ENCODE assay signal across 14 cellular contexts in the genomic region with DNA sequence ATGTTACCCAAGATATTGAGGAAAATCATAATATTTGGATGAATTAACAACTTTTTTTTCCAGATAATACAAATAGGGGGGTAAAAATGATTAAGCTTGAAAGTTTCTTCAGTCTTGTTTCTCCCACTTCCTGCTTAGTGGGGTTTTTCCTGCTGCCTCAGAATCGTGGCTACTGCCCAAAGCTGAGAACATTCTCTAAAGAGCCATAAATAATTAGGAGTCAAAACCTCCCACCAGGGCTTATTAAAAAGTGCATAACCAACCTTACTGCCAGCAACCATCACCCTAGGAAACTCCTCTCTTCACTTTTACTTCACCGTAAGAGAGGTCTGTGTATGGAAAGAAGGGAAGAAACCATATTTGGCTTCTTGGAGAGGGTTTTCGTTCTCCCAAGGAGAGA. TPM values are rescaled to one million over a fixed set of nuclear protein-coding genes. Genes with fewer than 3 reads are reported as not detected.
DNase-seq lines count a peak whose midpoint lies in the region; ATAC-seq, FAIRE-seq and TF ChIP-seq lines count a peak whose summit lies in the region.
"Had no signal": no experiment of that assay in that cellular context is flagged by ENCODE, and none has a peak within 500 bp of the region (broad histone marks: within the 10 kb centered on the region; RNA-seq: fewer than 3 reads in every experiment).

No MANE protein-coding gene starts in this region.

- H3K27ac ChIP-seq in KMS-11 (peak overlapping the region; percentile 87), K562 (ENCODE audit: extremely low read depth, low read depth, low read length) (peak overlapping the region; percentile 91), skeletal muscle tissue (ENCODE audit: low read depth, low read length) (peak overlapping the region; percentile 67)

- intact Hi-C loops in K562 (cut with micrococcal nuclease) = no loop called here

- no peaks in the 10 kb centered on the region for H3K9me1 ChIP-seq in K562 (ENCODE audit: control insufficient read depth, insufficient read depth, low read length)

- H3K79me2 ChIP-seq in KMS-11 (ENCODE audit: insufficient read depth, low read depth) = no peaks in the 10 kb centered on the region
- H3K79me2 ChIP-seq in K562 (ENCODE audit: control insufficient read depth, insufficient read depth, low read length) = peaks cover 10% of the 10 kb centered on the region; the same call in 1 of the 3 replicates

- no peak for TF ChIP-seq CTCF in KMS-11 (conservative IDR thresholded peaks at IDR 0.05; ENCODE audit: low read depth, low read length)
- TF ChIP-seq CTCF in K562 (IDR thresholded peaks at IDR 0.05 in 2 of 3, conservative IDR thresholded peaks at IDR 0.05 in 1 of 3; ENCODE audit: insufficient read depth in 2 of 3, low read depth in 1 of 3, low read length in 3 of 3) = no peak

- POLR2A ChIA-PET in K562 (lab: Yijun Ruan, JAX) = interaction anchor here (0.9 to 1.4 kb wide), 3 partner anchors 10 to 120 kb away, joined by 3 to 5 read pairs (median 3); no protein-coding TSS in a partner anchor

- H3K4me2 ChIP-seq in KMS-11 (peak overlapping the region; percentile 95; the same call in 1 of the 2 replicates), K562 (ENCODE audit: insufficient read depth, low read length) (no peak overlapping the region)

- H3K9ac ChIP-seq in KMS-11 (no peak overlapping the region), K562 (ENCODE audit: insufficient read depth in 1 of 2, low read depth in 2 of 2, low read length in 2 of 2) (no peak overlapping the region; a peak in 1 of 4 replicates), skeletal muscle tissue (ENCODE audit: low read depth in 1 of 3, low read length in 3 of 3) (peak overlapping the region in 1 of 3 donors; percentile 46)

- no peak for TF ChIP-seq POLR2A in K562 (conservative IDR thresholded peaks at IDR 0.05)

- no peaks in the 10 kb centered on the region for H3K36me3 ChIP-seq in KMS-11 (ENCODE audit: insufficient read depth)
- H3K36me3 ChIP-seq in K562 (ENCODE audit: control insufficient read depth, insufficient read depth, low read length) = peaks cover 18% of the 10 kb centered on the region; the same call in 2 of the 3 replicates
- H3K36me3 ChIP-seq in skeletal muscle tissue (ENCODE audit: control insufficient read depth in 3 of 3, insufficient read depth in 3 of 3, low read length in 3 of 3) = peaks cover 0 to 8% (median 3%) of the 10 kb centered on the region in 3 donors
- H3K36me3 ChIP-seq: cardiac muscle cell, right lobe of liver had no signal

- in situ Hi-C loops in K562 (cut with MboI) = no loop called here

- ATAC-seq in K562 (no peak), GM18909 (IDR thresholded peaks at IDR 0.05; ENCODE audit: poor library complexity, unreplicated experiment) (no peak), HG02763 (IDR thresholded peaks at IDR 0.05; ENCODE audit: unreplicated experiment) (no peak)
- ATAC-seq: right lobe of liver had no signal

- 57% methylated on average over 3 of the region's 3 CpGs for WGBS in K562 (ENCODE audit: insufficient coverage, low coverage, missing lambda C conversion rate)

- CTCF ChIA-PET in K562 (lab: Yijun Ruan, JAX; ENCODE audit: low intra/inter-chr PET ratio) = no interaction called here

- H3K9me3 ChIP-seq in K562 (replicated peaks; ENCODE audit: control insufficient read depth, insufficient read depth, low read depth, low read length) (no peaks in the 10 kb centered on the region), skeletal muscle tissue (ENCODE audit: control insufficient read depth in 3 of 3, low read length in 3 of 3) (no peaks in the 10 kb centered on the region)
- H3K9me3 ChIP-seq: right lobe of liver had no signal

- H2AFZ ChIP-seq in KMS-11 (ENCODE audit: low read depth) (no peak overlapping the region), K562 (ENCODE audit: low read depth, low read length) (peak overlapping the region; percentile 75)

- no peak for TF ChIP-seq RAD21 in K562 (CRISPR knock-in tag; conservative IDR thresholded peaks at IDR 0.05 in 1 of 2, IDR thresholded peaks at IDR 0.05 in 1 of 2)

- H3K4me3 ChIP-seq in KMS-11 (IDR thresholded peaks at IDR 0.05; ENCODE audit: insufficient read depth, low read depth, low read length) (no peak overlapping the region), K562 (no peak overlapping the region), skeletal muscle tissue (ENCODE audit: low read length in 3 of 3) (no peak overlapping the region)
- H3K4me3 ChIP-seq: cardiac muscle cell, right lobe of liver had no signal

- no TSS peak for BruUV-seq in K562 (replicated peaks; lab: Mats Ljungman, UMichigan)

- DNase-seq in K562 (ENCODE audit: extremely low read depth in 1 of 4, low spot score in 3 of 4) = no peak
- DNase-seq in kidney tubule cell (ENCODE audit: low spot score) = peak; percentile 35
- DNase-seq in AML-193 (lab: John Stamatoyannopoulos, UW) = no peak
- no peak for DNase-seq in SHP77 (lab: John Stamatoyannopoulos, UW)
- DNase-seq: activated T-cell treated with anti-CD3 and anti-CD28 coated beads for 4 hours, NCI-H2029, right lobe of liver had no signal

- no peak for FAIRE-seq in K562 (lab: Jason Lieb, UNC)
- FAIRE-seq: frontal cortex, TTC549 had no signal

- TF ChIP-seq EP300 in K562 (IDR thresholded peaks at IDR 0.05; ENCODE audit: low read length) = no peak

- H4K20me1 ChIP-seq in KMS-11 (ENCODE audit: insufficient read depth) (no peaks in the 10 kb centered on the region), K562 (replicated peaks; ENCODE audit: control insufficient read depth, insufficient read depth, low read length) (no peaks in the 10 kb centered on the region)

- H3K27me3 ChIP-seq in KMS-11 (ENCODE audit: insufficient read depth, low read depth) (no peaks in the 10 kb centered on the region), K562 (ENCODE audit: control insufficient read depth in 2 of 2, insufficient read depth in 2 of 2, low read length in 2 of 2) (no peaks in the 10 kb centered on the region), skeletal muscle tissue (ENCODE audit: control insufficient read depth in 3 of 3, insufficient read depth in 3 of 3, low read length in 3 of 3) (no peaks in the 10 kb centered on the region)
- H3K27me3 ChIP-seq: cardiac muscle cell, right lobe of liver had no signal

- H3K4me1 ChIP-seq in KMS-11 (ENCODE audit: low read depth, poor library complexity, severe bottlenecking) (peaks cover 37% of the 10 kb centered on the region), K562 (replicated peaks in 1 of 2; ENCODE audit: control insufficient read depth in 2 of 2, insufficient read depth in 2 of 2, low read length in 2 of 2) (peaks cover 0 to 40% of the 10 kb centered on the region in 2 experiments; a peak in 3 of 5 replicates), skeletal muscle tissue (ENCODE audit: control insufficient read depth in 3 of 3, insufficient read depth in 3 of 3, low read length in 3 of 3) (peaks cover 9 to 16% (median 11%) of the 10 kb centered on the region in 3 donors)
- H3K4me1 ChIP-seq: right lobe of liver had no signal

TF ChIP-seq in K562, 482 proteins besides CTCF, POLR2A, EP300 and RAD21:
- TF ChIP-seq CREM (IDR thresholded peaks at IDR 0.05; ENCODE audit: low read depth) (no peak), ELF1 (tag; IDR thresholded peaks at IDR 0.05) (0 out of 2 replicates have a peak, but pooled peaks have one; percentile 13)

RNA-seq across cellular contexts. Expression of gene LCA5, which starts 9.0 kb away (rescaled TPM):
- 1.7 and 6.8 TPM in 2 replicates for total RNA-seq in K562 (2011; cell fraction: chromatin; rRNA removed; ENCODE audit: low replicate concordance)
- 0.67 and 0.79 TPM in 2 replicates for total RNA-seq in K562 (2011; cell fraction: nucleolus; rRNA removed)
- 1.8 and 3.5 TPM in 2 replicates for total RNA-seq in K562 (2011; cell fraction: nucleoplasm; rRNA removed)
- total RNA-seq in K562 (2014; rRNA removed) (1.4 TPM in 2 replicates), K562 (2014; rRNA removed; fragmentation: Illumina TruSeq; extraction: Trizol) (3.4 and 4.6 TPM in 2 replicates), K562 (2015; rRNA removed; fragmentation: Illumina TruSeq; extraction: Trizol) (3.0 and 3.2 TPM in 2 replicates), K562 (2021) (2.2 TPM in 2 replicates), skeletal muscle tissue (4.7 TPM)
- polyA plus RNA-seq in K562 (2011; rRNA removed) (1.3 and 1.8 TPM in 2 replicates), K562 (2014; fragmentation: Illumina TruSeq; extraction: Trizol) (2.4 and 2.5 TPM in 2 replicates), K562 (2014; fragmentation: Nextera tagmentation; extraction: Ambion mirVana) (1 to 10 TPM; 1.0 to 1.3 TPM), K562 (2014; rRNA removed) (1.2 and 1.7 TPM in 2 replicates)
- 0.12 and 0.55 TPM in 2 replicates for polyA plus RNA-seq in K562 (2011; cell fraction: cytosol; rRNA removed)
- polyA plus RNA-seq in K562 (2011; cell fraction: nucleus; rRNA removed) = 0.88 and 1.3 TPM in 2 replicates
- polyA plus RNA-seq in K562 (2012) = 1.3 and 1.9 TPM in 2 replicates
- 2.7 and 4.0 TPM in 2 replicates for polyA minus RNA-seq in K562 (2011; rRNA and poly(A)+ RNA removed)
- 1.8 TPM in 2 replicates for polyA minus RNA-seq in K562 (2011; cell fraction: cytosol; rRNA and poly(A)+ RNA removed)
- 2.0 and 3.8 TPM in 2 replicates for polyA minus RNA-seq in K562 (2011; cell fraction: nucleus; rRNA and poly(A)+ RNA removed)
